ENCODE assay signal across 23 cellular contexts in the genomic region with DNA sequence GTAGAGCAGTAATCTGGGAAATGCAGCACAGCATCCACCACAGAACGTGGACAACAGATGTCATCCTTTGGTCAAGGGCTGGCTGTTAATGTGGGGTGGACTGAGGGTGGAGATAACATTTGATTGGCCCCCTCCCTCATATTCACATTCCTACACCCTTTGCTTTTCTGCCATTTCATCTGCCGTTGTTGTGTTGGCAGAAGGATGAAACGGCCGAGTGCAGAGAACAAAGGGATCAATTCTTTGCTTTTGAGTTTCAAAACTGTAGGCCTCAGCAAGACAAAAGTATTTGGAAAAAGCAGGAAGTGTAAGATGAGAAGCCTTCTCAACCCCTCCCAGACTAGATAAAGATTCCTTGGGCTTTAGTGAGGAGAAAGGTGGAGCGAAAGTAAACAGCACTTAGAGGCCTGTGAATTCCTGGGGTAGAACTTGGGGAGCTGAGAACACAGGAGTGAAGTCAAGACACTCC.
A peak's percentile ranks its signal among the peaks of the same experiment; 100 is the strongest.
DNase-seq lines count a peak whose midpoint lies in the region; ATAC-seq, FAIRE-seq and TF ChIP-seq lines count a peak whose summit lies in the region.
"Had no signal": no experiment of that assay in that cellular context is flagged by ENCODE, and none has a peak within 500 bp of the region (broad histone marks: within the 10 kb centered on the region; RNA-seq: fewer than 3 reads in every experiment).

No MANE protein-coding gene starts in this region.

- no TSS peak for BruUV-seq in PC-9 (replicated peaks; lab: Mats Ljungman, UMichigan)

- POLR2A ChIA-PET in PC-9 (lab: Charles Lee; ENCODE audit: unreplicated experiment), result interaction anchor here (0.6 kb wide), 1 partner anchor 37 kb away, joined by 10 read pairs; no protein-coding TSS in a partner anchor

- no peaks in the 10 kb centered on the region for H3K9me3 ChIP-seq in PC-9 (ENCODE audit: insufficient read depth, low read depth)
- no peaks in the 10 kb centered on the region for H3K9me3 ChIP-seq in neuron (ENCODE audit: low read length)

- H3K9me2 ChIP-seq in PC-9 (ENCODE audit: insufficient read depth), result no peaks in the 10 kb centered on the region

- no peak overlapping the region for H3K4me2 ChIP-seq in PC-9

- H3K4me1 ChIP-seq in PC-9 (replicated peaks; ENCODE audit: insufficient read depth), result no peaks in the 10 kb centered on the region
- peaks cover 5% of the 10 kb centered on the region for H3K4me1 ChIP-seq in neuron (ENCODE audit: insufficient read depth, low read length)

- no peak overlapping the region for H3K27ac ChIP-seq in PC-9
- H3K27ac ChIP-seq: SK-N-MC had no signal

- H2AFZ ChIP-seq in PC-9, result 0 out of 2 replicates have a peak overlapping the region, but pooled peaks have one; percentile 27
- peak overlapping the region; percentile 61 for H2AFZ ChIP-seq in neuron (ENCODE audit: low read depth, low read length)

- no peaks in the 10 kb centered on the region for H4K20me1 ChIP-seq in PC-9 (ENCODE audit: insufficient read depth)

- in situ Hi-C loops in GM13977 (cut with MboI; ENCODE audit: low pct_unique_long_range_greater_than_20kb, low sequenced_read_pairs, unreplicated experiment), result no loop called here

- no peaks in the 10 kb centered on the region for H3F3A ChIP-seq in PC-9 (ENCODE audit: insufficient read depth, low read depth)

- CTCF ChIA-PET in PC-9 (lab: Charles Lee), result no interaction called here

- intact Hi-C loops in PC-9 (cut with micrococcal nuclease; ENCODE audit: unreplicated experiment), result no loop called here

- H3K36me3 ChIP-seq in PC-9 (ENCODE audit: low read depth) (no peaks in the 10 kb centered on the region), neuron (ENCODE audit: insufficient read depth, low read length) (no peaks in the 10 kb centered on the region)

- no peaks in the 10 kb centered on the region for H3K79me2 ChIP-seq in PC-9 (ENCODE audit: low read depth)

- no peak for ATAC-seq in HG03432 (IDR thresholded peaks at IDR 0.05; ENCODE audit: unreplicated experiment)
- ATAC-seq: activated T-helper 17 cell treated with anti-CD3 and anti-CD28 coated beads, Interleukin-2, amount 50 U/mL, for 72 hours; natural killer cell treated with Interleukin-12 subunit alpha and Interleukin-12 subunit beta and Interleukin-15 and Interleukin-18, amount 100 ng/mL, for 72 hours; stimulated activated naive CD8-positive, alpha-beta T cell treated with anti-CD3 and anti-CD28 coated beads, Interleukin-15, Interleukin-2, amounts not matched to agents 100 U/mL and 50 U/mL, for 24 hours had no signal

- DNase-seq in Daoy (ENCODE audit: low read depth), result peak; percentile 4
- no peak for DNase-seq in PC-9
- DNase-seq in globus pallidus (ENCODE audit: low spot score), result peak; percentile 15
- no peak for DNase-seq in GM10266 (ENCODE audit: extremely low spot score)
- DNase-seq in GM13977 (ENCODE audit: low spot score), result no peak
- no peak for DNase-seq in RCC 7860 (ENCODE audit: low spot score)
- DNase-seq: activated CD4-positive, CD25-positive, alpha-beta regulatory T cell treated with anti-CD3 and anti-CD28 coated beads, Interleukin-2, amount 50 U/mL, for 72 hours; CD4-positive, alpha-beta memory T cell; DND-41; immature natural killer cell; KBM-7; NCI-H1092 treated with DMSO at 0.1 percent for 48 hours; NCI-H524 treated with DMSO at 0.1 percent for 48 hours; retina; stimulated activated CD4-positive, alpha-beta T cell treated with anti-CD3 and anti-CD28 coated beads, Interleukin-15, amount 100 ng/mL, for 24 hours; stimulated activated naive CD8-positive, alpha-beta T cell treated with anti-CD3 and anti-CD28 coated beads, Interleukin-15, Interleukin-2, amounts not matched to agents 100 U/mL and 50 U/mL, for 24 hours had no signal

- FAIRE-seq in RCC 7860 (lab: Jason Lieb, UNC), result no peak
- FAIRE-seq: endometrium, GM19239 had no signal

- H3K27me3 ChIP-seq in PC-9 (ENCODE audit: insufficient read depth, low read depth), result no peaks in the 10 kb centered on the region
- no peaks in the 10 kb centered on the region for H3K27me3 ChIP-seq in neuron (ENCODE audit: insufficient read depth, low read length)

- TF ChIP-seq CTCF in PC-9 (conservative IDR thresholded peaks at IDR 0.05) (no peak), GM10266 (IDR thresholded peaks at IDR 0.05; ENCODE audit: control insufficient read depth, insufficient read depth, low read depth, missing control alignments) (no peak), GM13977 (IDR thresholded peaks at IDR 0.05; ENCODE audit: extremely low read depth, insufficient read depth, missing control alignments) (no peak)

- no peak overlapping the region for H3K4me3 ChIP-seq in PC-9
- H3K4me3 ChIP-seq in neuron (ENCODE audit: low read length), result no peak overlapping the region
- H3K4me3 ChIP-seq: SK-N-MC had no signal

Comparison
In these comparisons a context has a peak if more than half of its experiments do, and no peak if none do; other contexts are left out.
1. DNase-seq: peak in Daoy (single experiment) and globus pallidus (single experiment); none in PC-9 (0 of 2), GM10266 (single experiment), GM13977 (single experiment) and RCC 7860 (single experiment).